ENCODE assay signal across 23 cellular contexts in the genomic region with DNA sequence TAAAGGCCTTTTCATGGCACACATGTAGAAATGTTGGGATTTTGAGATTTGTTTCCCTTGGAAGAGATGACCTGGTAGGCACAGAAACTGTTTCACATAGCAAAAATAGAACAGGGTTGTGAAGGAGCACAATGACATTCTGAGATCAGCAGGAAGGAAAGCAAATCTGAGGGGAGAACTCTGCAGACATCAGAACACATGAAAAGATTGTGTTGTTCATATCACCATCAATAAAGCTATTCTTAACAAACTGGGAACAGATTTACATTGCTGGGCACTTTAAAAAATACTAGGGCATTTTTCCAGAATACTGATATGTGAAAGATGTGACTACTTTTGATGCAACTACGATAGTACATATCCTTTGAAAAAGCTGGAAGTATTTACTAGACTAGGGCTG.
DNase-seq lines count a peak whose midpoint lies in the region; FAIRE-seq and TF ChIP-seq lines count a peak whose summit lies in the region.
"Had no signal": no experiment of that assay in that cellular context is flagged by ENCODE, and none has a peak within 500 bp of the region (broad histone marks: within the 10 kb centered on the region; RNA-seq: fewer than 3 reads in every experiment).

No MANE protein-coding gene starts in this region.

- DNase-seq in H54 (ENCODE audit: insufficient read length, low spot score), result no peak
- peak; percentile 66 for DNase-seq in foreskin melanocyte
- DNase-seq in retina, result no peak
- DNase-seq in A172 (ENCODE audit: low spot score), result no peak
- DNase-seq in OCI-M1 (lab: John Stamatoyannopoulos, UW), result no peak
- DNase-seq: 8988T; AML-193; CD4-positive, alpha-beta T cell; CD8-positive, alpha-beta T cell; COR-L47; DMS 273 treated with DMSO at 0.1 percent for 48 hours; DMS153; DMS53; DMS79; DND-41; EL; GDM1 had no signal

- FAIRE-seq in H54 (lab: Jason Lieb, UNC), result peak; percentile 94
- FAIRE-seq: A549, GM12878, GM12892, GM18507 had no signal

- H3K9me3 Mint-ChIP-seq in brain, result peaks cover 0 to 5% (median 0%) of the 10 kb centered on the region in 5 experiments
- H3K9me3 Mint-ChIP-seq: CD4-positive, alpha-beta T cell; CD8-positive, alpha-beta T cell had no signal

- no peak overlapping the region for H3K4me3 Mint-ChIP-seq in brain
- H3K4me3 Mint-ChIP-seq: B cell; CD4-positive, alpha-beta T cell; CD8-positive, alpha-beta T cell had no signal

- no peaks in the 10 kb centered on the region for H3K27me3 Mint-ChIP-seq in brain

- H3K36me3 Mint-ChIP-seq in brain, result no peaks in the 10 kb centered on the region
- H3K36me3 Mint-ChIP-seq: CD8-positive, alpha-beta T cell had no signal

- H3K27ac Mint-ChIP-seq in brain, result peak overlapping the region in 3 of 5 experiments; percentile 7 to 39 (median 17)
- H3K27ac Mint-ChIP-seq: B cell; CD4-positive, alpha-beta T cell; CD8-positive, alpha-beta T cell had no signal

- TF ChIP-seq POLR2A in H54 (IDR thresholded peaks at IDR 0.05; ENCODE audit: low read depth, low read length), result no peak

- no peak for TF ChIP-seq CTCF in brain (conservative IDR thresholded peaks at IDR 0.05)

- no peaks in the 10 kb centered on the region for H3K4me1 Mint-ChIP-seq in brain
